ENCODE assay signal across 9 cellular contexts in the genomic region with DNA sequence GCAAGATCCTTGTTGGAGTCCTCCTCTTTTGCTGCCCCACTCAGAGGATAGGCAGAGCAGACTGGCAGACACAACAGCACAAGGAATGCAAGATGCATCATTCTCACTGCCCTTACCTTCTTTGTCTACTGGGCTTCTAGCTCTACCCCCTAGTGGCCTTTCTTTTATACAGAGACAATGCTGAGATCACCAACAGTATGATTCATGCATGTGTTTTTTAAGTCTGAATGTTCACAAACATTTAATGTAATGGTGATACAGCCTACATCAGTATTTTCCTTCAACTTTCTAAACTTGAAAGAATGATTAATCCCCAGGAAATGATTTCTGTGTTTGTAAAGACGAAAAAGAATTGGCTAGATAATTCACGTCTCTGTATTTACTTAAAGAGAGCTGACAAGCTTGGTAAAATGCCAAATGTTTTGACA. TPM values are rescaled to one million over a fixed set of nuclear protein-coding genes. Genes with fewer than 3 reads are reported as not detected.
DNase-seq lines count a peak whose midpoint lies in the region; ATAC-seq, FAIRE-seq and TF ChIP-seq lines count a peak whose summit lies in the region.
"Had no signal": no experiment of that assay in that cellular context is flagged by ENCODE, and none has a peak within 500 bp of the region (broad histone marks: within the 10 kb centered on the region; RNA-seq: fewer than 3 reads in every experiment).

A gene (minus strand): TSS at position 138 of the 428 bp plus-strand sequence. CDS start 37 bp downstream, at position 101.

- H3K9me1 ChIP-seq in keratinocyte (ENCODE audit: control insufficient read depth, extremely low read depth, insufficient read depth, low read length) = no peaks in the 10 kb centered on the region

- H3K27ac ChIP-seq in keratinocyte (ENCODE audit: control insufficient read depth, insufficient read depth, low read length) = peak within 1 kb of the TSS; percentile 15

- no peak within 1 kb of the TSS for H3K9ac ChIP-seq in keratinocyte (ENCODE audit: control insufficient read depth, extremely low read depth, insufficient read depth, low read length)

- peak in 1 of 2 experiments; percentile 60 for DNase-seq in Caco-2
- DNase-seq in HPDE6-E6E7 (ENCODE audit: extremely low spot score) = peak; percentile 78
- peak; percentile 62 for DNase-seq in SW480 (ENCODE audit: low spot score)
- DNase-seq in keratinocyte (ENCODE audit: low read depth, low spot score) = peak; percentile 86
- DNase-seq in UCSD-AML1 (lab: John Stamatoyannopoulos, UW; ENCODE audit: unreplicated experiment) = no peak

- peak within 1 kb of the TSS; percentile 27 for H3K4me2 ChIP-seq in keratinocyte (ENCODE audit: control insufficient read depth, extremely low read depth, insufficient read depth, low read depth, low read length)

- dilution Hi-C loops in keratinocyte (cut with MboI; ENCODE audit: extremely low pct_ligation_motif_present, low sequenced_read_pairs) = no loop called here

- H3K9me3 ChIP-seq in Caco-2 = no peaks in the 10 kb centered on the region
- H3K9me3 ChIP-seq in keratinocyte (ENCODE audit: control insufficient read depth, low read depth, low read length) = peaks cover 6% of the 10 kb centered on the region

- H3K27me3 ChIP-seq in Caco-2 (replicated peaks; ENCODE audit: control insufficient read depth, insufficient read depth, low read length) (no peaks in the 10 kb centered on the region), keratinocyte (ENCODE audit: control insufficient read depth, extremely low read depth, insufficient read depth, low read length) (no peaks in the 10 kb centered on the region)

- no peaks in the 10 kb centered on the region for H3K36me3 ChIP-seq in Caco-2 (ENCODE audit: control insufficient read depth, insufficient read depth, low read length)
- H3K36me3 ChIP-seq in keratinocyte (ENCODE audit: control insufficient read depth in 2 of 2, extremely low read depth in 1 of 2, insufficient read depth in 2 of 2, low read length in 2 of 2) = no peaks in the 10 kb centered on the region

- ATAC-seq in GM21360 (IDR thresholded peaks at IDR 0.05; ENCODE audit: unreplicated experiment) (no peak), HG02623 (IDR thresholded peaks at IDR 0.05; ENCODE audit: unreplicated experiment) (no peak), HG03039 (IDR thresholded peaks at IDR 0.05; ENCODE audit: unreplicated experiment) (no peak)

- no peaks in the 10 kb centered on the region for H3K79me2 ChIP-seq in keratinocyte (ENCODE audit: control insufficient read depth, insufficient read depth, low read length)

- no peaks in the 10 kb centered on the region for H4K20me1 ChIP-seq in keratinocyte (ENCODE audit: control insufficient read depth, extremely low read depth, insufficient read depth, low read length)

- 0 out of 2 replicates have a peak, but pooled peaks cover 5% of the 10 kb centered on the region for H3K4me1 ChIP-seq in Caco-2
- peaks cover 26% of the 10 kb centered on the region for H3K4me1 ChIP-seq in keratinocyte (ENCODE audit: control insufficient read depth, extremely low read depth, insufficient read depth, low read length)

- no peak within 1 kb of the TSS for H3K27ac Mint-ChIP-seq in Caco-2 (ENCODE audit: unreplicated experiment)
- H3K27ac Mint-ChIP-seq: activated naive CD8-positive, alpha-beta T cell had no signal

- peaks cover 8% of the 10 kb centered on the region for H3K9me3 Mint-ChIP-seq in Caco-2 (ENCODE audit: unreplicated experiment)

- peaks cover 15% of the 10 kb centered on the region for H3K4me1 Mint-ChIP-seq in Caco-2 (ENCODE audit: low read depth, unreplicated experiment)

- CTCF ChIA-PET in Caco-2 (lab: Charles Lee) = interaction anchor here (0.5 to 1.5 kb wide), 6 partner anchors 11 to 240 kb away, joined by 3 to 13 read pairs (median 4); no protein-coding TSS in a partner anchor

- H3K4me3 ChIP-seq in Caco-2 (ENCODE audit: low read depth, low read length) (no peak within 1 kb of the TSS), keratinocyte (ENCODE audit: control insufficient read depth in 2 of 3, extremely low read depth in 1 of 3, insufficient read depth in 2 of 3, low read depth in 1 of 3, low read length in 3 of 3) (no peak within 1 kb of the TSS)

- FAIRE-seq in keratinocyte (lab: Jason Lieb, UNC) = peak; percentile 84

- BruUV-seq in Caco-2 (replicated peaks; lab: Mats Ljungman, UMichigan) = no TSS peak

- intact Hi-C loops in Caco-2 (cut with micrococcal nuclease; ENCODE audit: unreplicated experiment) = loop anchor here (1.0 kb wide), 3 partner anchors 16 to 97 kb away; no protein-coding TSS in a partner anchor

- H3K27me3 Mint-ChIP-seq in Caco-2 (ENCODE audit: insufficient read depth, unreplicated experiment) = no peaks in the 10 kb centered on the region

- H3K36me3 Mint-ChIP-seq in Caco-2 (ENCODE audit: insufficient read depth, unreplicated experiment) = no peaks in the 10 kb centered on the region
- H3K36me3 Mint-ChIP-seq: activated naive CD8-positive, alpha-beta T cell had no signal

- H2AFZ ChIP-seq in keratinocyte (ENCODE audit: control insufficient read depth, low read length) = peak within 1 kb of the TSS; percentile 35

- H3K4me3 Mint-ChIP-seq in Caco-2 (ENCODE audit: unreplicated experiment) = no peak within 1 kb of the TSS
- H3K4me3 Mint-ChIP-seq: activated naive CD8-positive, alpha-beta T cell had no signal

- POLR2A ChIA-PET in Caco-2 (lab: Charles Lee) = no interaction called here

- TF ChIP-seq CTCF in Caco-2 (IDR thresholded peaks at IDR 0.05; ENCODE audit: insufficient read depth in 1 of 2, low read depth in 1 of 2, low read length in 1 of 2, severe bottlenecking in 1 of 2, unreplicated experiment in 1 of 2) (peak; percentile 75 to 84), keratinocyte (optimal IDR thresholded peaks at IDR 0.05 in 1 of 3, IDR thresholded peaks at IDR 0.05 in 1 of 3, conservative IDR thresholded peaks at IDR 0.05 in 1 of 3; ENCODE audit: extremely low read depth in 1 of 3, insufficient read depth in 2 of 3, low read length in 3 of 3) (peak; percentile 53 to 75 (median 67))

RNA-seq across cellular contexts. Expression of the gene that starts here (rescaled TPM):
- 0.16 and 1.1 TPM in 2 replicates for total RNA-seq in Caco-2 (2022)
- 19.1 to 45.7 TPM (median 44.4 TPM) in 3 replicates for polyA plus RNA-seq in keratinocyte
- 1.5 TPM for polyA plus RNA-seq in keratinocyte (2011; ENCODE audit: low read depth)
- polyA plus RNA-seq in keratinocyte (2011; cell fraction: cytosol; rRNA removed) = 8.7 and 15.4 TPM in 2 replicates
- polyA plus RNA-seq in keratinocyte (2011; cell fraction: nucleus; rRNA removed) = 69.5 and 76.6 TPM in 2 replicates
- 1.5 and 25.6 TPM in 2 replicates for polyA plus RNA-seq in keratinocyte (2012; ENCODE audit: low replicate concordance)
- polyA minus RNA-seq in keratinocyte = 5.1 to 16.0 TPM (median 6.3 TPM) in 3 replicates
- 10.0 TPM for polyA minus RNA-seq in keratinocyte (2011; cell fraction: cytosol; rRNA and poly(A)+ RNA removed)
- 17.3 and 51.0 TPM in 2 replicates for polyA minus RNA-seq in keratinocyte (2011; cell fraction: nucleus; rRNA and poly(A)+ RNA removed)
